Comparison of ENCODE assay signal across 8 cellular contexts in genomic region chr18:47931707-47932103, GRCh38. TPM values are rescaled to one million over a fixed set of nuclear protein-coding genes. Genes with fewer than 3 reads are reported as not detected.
DNase-seq lines count a peak whose midpoint lies in the region; ATAC-seq, FAIRE-seq and TF ChIP-seq lines count a peak whose summit lies in the region.

No MANE protein-coding gene starts in this region.

- no peaks in the 10 kb centered on the region for H3K9me3 ChIP-seq in gastroesophageal sphincter

- peak; percentile 68 for FAIRE-seq in GM19239 (lab: Jason Lieb, UNC)

- peak overlapping the region; percentile 89 for H3K27ac Mint-ChIP-seq in activated T-cell treated with anti-CD3 and anti-CD28 coated beads, Interleukin-2, amount 50 U/mL, for 24 hours

- H3K4me1 ChIP-seq in gastroesophageal sphincter, result peaks cover 5 to 36% (median 5%) of the 10 kb centered on the region in 3 donors

- H3K4me1 Mint-ChIP-seq in activated T-cell treated with anti-CD3 and anti-CD28 coated beads, Interleukin-2, amount 50 U/mL, for 24 hours (ENCODE audit: low read depth), result peaks cover 33% of the 10 kb centered on the region

- peak overlapping the region in 3 of 4 donors; percentile 93 to 100 (median 97) for H3K27ac ChIP-seq in gastroesophageal sphincter

- TF ChIP-seq CTCF in gastroesophageal sphincter (IDR thresholded peaks at IDR 0.05) (no peak), retinal pigment epithelial cell (conservative IDR thresholded peaks at IDR 0.05; ENCODE audit: low read depth, low read length) (peak; percentile 42)

- TF ChIP-seq POLR2A in gastroesophageal sphincter (IDR thresholded peaks at IDR 0.05), result no peak

- ATAC-seq in gastroesophageal sphincter, result no peak

- H3K9me3 Mint-ChIP-seq in activated T-cell treated with anti-CD3 and anti-CD28 coated beads, Interleukin-2, amount 50 U/mL, for 24 hours, result no peaks in the 10 kb centered on the region

- WGBS in gastroesophageal sphincter (ENCODE audit: low coverage in 1 of 2), 2 donors, result 47 to 49% methylated on average over 5 to 7 of the region's 8 CpGs

- H3K4me3 ChIP-seq in gastroesophageal sphincter (peak overlapping the region; percentile 90 to 97), retinal pigment epithelial cell (ENCODE audit: low read length) (peak overlapping the region; percentile 50)

- H3K4me3 Mint-ChIP-seq in activated T-cell treated with anti-CD3 and anti-CD28 coated beads, Interleukin-2, amount 50 U/mL, for 24 hours, result peak overlapping the region; percentile 76

- H3K36me3 Mint-ChIP-seq in activated T-cell treated with anti-CD3 and anti-CD28 coated beads, Interleukin-2, amount 50 U/mL, for 24 hours (ENCODE audit: low read depth), result peaks cover 22% of the 10 kb centered on the region

- no peaks in the 10 kb centered on the region for H3K27me3 ChIP-seq in gastroesophageal sphincter

- TF ChIP-seq EP300 in gastroesophageal sphincter (IDR thresholded peaks at IDR 0.05), result no peak

- DNase-seq in AML-193 (lab: John Stamatoyannopoulos, UW) (peak; percentile 78 to 82), GM19239 (ENCODE audit: insufficient read length, low spot score) (peak; percentile 4), NCI-H526 treated with DMSO at 0.1 percent for 48 hours (lab: John Stamatoyannopoulos, UW) (peak; percentile 50), retinal pigment epithelial cell (ENCODE audit: low read depth) (no peak), SK-N-DZ (ENCODE audit: low spot score) (no peak), HT-29 (ENCODE audit: low spot score) (no peak)
- peak; percentile 50 for DNase-seq in activated T-cell treated with anti-CD3 and anti-CD28 coated beads, Interleukin-2, amount 50 U/mL, for 24 hours

- no peaks in the 10 kb centered on the region for H3K36me3 ChIP-seq in gastroesophageal sphincter

- H3K27me3 Mint-ChIP-seq in activated T-cell treated with anti-CD3 and anti-CD28 coated beads, Interleukin-2, amount 50 U/mL, for 24 hours, result no peaks in the 10 kb centered on the region

RNA-seq across cellular contexts. Expression of gene SMAD2, which starts 1.2 kb away (rescaled TPM):
- 100 to 1,000 TPM in 2 of 4 donors, 10 to 100 TPM in 2; 76.5 to 143 (median 109) TPM for total RNA-seq in gastroesophageal sphincter
- 31.2 and 34.1 TPM in 2 replicates for polyA plus RNA-seq in SK-N-DZ (2014; cell fraction: cytosol; rRNA removed)
- polyA plus RNA-seq in SK-N-DZ (2014; cell fraction: nucleus; rRNA removed), result 19.7 and 24.9 TPM in 2 replicates
- 21.3 and 33.4 TPM in 2 replicates for total RNA-seq in HT-29 (2014; rRNA removed; shearing (Covaris generic))

Comparison
In these comparisons a context has a peak if more than half of its experiments do, and no peak if none do; other contexts are left out.
1. DNase-seq: peak in AML-193 (2 of 2), GM19239 (single experiment), NCI-H526 treated with DMSO at 0.1 percent for 48 hours (single experiment) and activated T-cell treated with anti-CD3 and anti-CD28 coated beads, Interleukin-2, amount 50 U/mL, for 24 hours (single experiment); none in retinal pigment epithelial cell (single experiment), SK-N-DZ (single experiment) and HT-29 (single experiment).